ENCODE assay signal across 1 cellular context in genomic region chr12:75944905-75945412, GRCh38.
TF ChIP-seq lines count a peak whose summit lies in the region.

No MANE protein-coding gene starts in this region.

TF ChIP-seq in WTC11, 78 proteins besides CTCF, POLR2A, EP300 and RAD21 (continued from another document):
- TF ChIP-seq PRDM15 (CRISPR knock-in tag; IDR thresholded peaks at IDR 0.05) (no peak), SMAD3 (CRISPR knock-in tag; IDR thresholded peaks at IDR 0.05; ENCODE audit: borderline replicate concordance) (no peak), HMGA2 (CRISPR knock-in tag; IDR thresholded peaks at IDR 0.05) (no peak), OVOL2 (CRISPR knock-in tag; IDR thresholded peaks at IDR 0.05; ENCODE audit: borderline replicate concordance) (no peak)
